1 cellular context compared by ENCODE assay signal in the genomic region with DNA sequence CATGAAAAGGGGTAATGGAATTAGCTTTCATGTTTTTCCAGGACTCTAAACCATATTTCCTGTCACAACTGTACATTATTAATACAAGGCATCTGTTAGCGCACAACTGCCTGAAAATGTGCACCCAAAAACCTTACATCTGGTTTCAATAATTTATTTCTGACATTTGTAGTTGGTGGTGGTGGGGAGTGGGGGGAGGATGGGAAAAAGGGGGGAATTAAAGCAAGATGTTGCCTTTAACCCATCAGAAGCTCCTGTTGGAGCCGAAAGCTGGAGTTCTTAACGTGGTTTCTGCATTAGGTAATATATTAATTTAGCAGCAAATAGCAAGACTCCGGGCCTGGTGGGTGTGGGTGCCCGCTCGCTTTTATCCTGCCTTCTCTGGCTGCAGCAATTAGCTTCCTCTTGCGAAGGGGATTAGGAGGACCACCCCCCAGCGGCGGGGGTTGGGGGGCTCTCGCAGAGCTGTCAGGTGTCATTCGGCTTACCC.
TF ChIP-seq lines count a peak whose summit lies in the region.

No MANE protein-coding gene starts in this region.

TF ChIP-seq in GM23338, 12 proteins besides CTCF, POLR2A, EP300 and RAD21 (continued from another document):
- TF ChIP-seq ZNF462 (CRISPR knock-in tag; IDR thresholded peaks at IDR 0.05) (no peak), ZNF331 (CRISPR knock-in tag; IDR thresholded peaks at IDR 0.05; ENCODE audit: low read depth) (no peak), REST (IDR thresholded peaks at IDR 0.05; ENCODE audit: unreplicated experiment) (no peak), ZNF114 (CRISPR knock-in tag; IDR thresholded peaks at IDR 0.05) (no peak), EZH2phosphoT487 (IDR thresholded peaks at IDR 0.05; ENCODE audit: unreplicated experiment) (no peak), NANOG (IDR thresholded peaks at IDR 0.05; ENCODE audit: borderline replicate concordance) (no peak), CREB1 (CRISPR knock-in tag; IDR thresholded peaks at IDR 0.05; ENCODE audit: low read depth) (no peak)
